In the genomic region with DNA sequence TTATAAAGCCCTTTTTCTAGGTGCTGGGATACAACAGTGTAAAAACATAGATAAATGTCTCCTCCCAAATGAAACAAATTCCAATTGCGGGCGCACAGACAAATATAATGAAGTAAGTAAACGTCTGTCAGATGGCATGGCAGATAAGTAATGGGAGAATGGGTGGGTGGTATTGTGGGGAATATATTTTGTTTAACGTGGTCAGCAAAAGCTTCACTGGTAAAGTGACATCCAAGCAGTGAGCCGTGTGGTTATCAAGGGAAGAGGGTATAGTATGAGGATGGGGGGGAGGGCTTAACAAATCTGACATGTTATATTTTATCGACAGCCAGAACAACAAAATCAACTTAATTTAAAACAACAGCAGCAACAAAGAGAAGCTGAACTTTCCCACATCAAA, we compare ENCODE assay signal across 9 cellular contexts. TPM values are rescaled to one million over a fixed set of nuclear protein-coding genes. Genes with fewer than 3 reads are reported as not detected.
A peak's percentile ranks its signal among the peaks of the same experiment; 100 is the strongest.
DNase-seq lines count a peak whose midpoint lies in the region; ATAC-seq and TF ChIP-seq lines count a peak whose summit lies in the region.
"Had no signal": no experiment of that assay in that cellular context is flagged by ENCODE, and none has a peak within 500 bp of the region (broad histone marks: within the 10 kb centered on the region; RNA-seq: fewer than 3 reads in every experiment).

No MANE protein-coding gene starts in this region.

- ATAC-seq in left lobe of liver (no peak), GM21381 (IDR thresholded peaks at IDR 0.05; ENCODE audit: unreplicated experiment) (no peak)

- H3K9ac ChIP-seq in smooth muscle cell (ENCODE audit: low read depth) = no peak overlapping the region

- peaks cover 17% of the 10 kb centered on the region for H3K36me3 ChIP-seq in effector memory CD4-positive, alpha-beta T cell (ENCODE audit: control insufficient read depth, insufficient read depth, low read length)
- H3K36me3 ChIP-seq in smooth muscle cell (ENCODE audit: low read depth) = no peaks in the 10 kb centered on the region

- no peaks in the 10 kb centered on the region for H3K9me3 ChIP-seq in effector memory CD4-positive, alpha-beta T cell (ENCODE audit: control insufficient read depth, low read length)
- H3K9me3 ChIP-seq in smooth muscle cell (replicated peaks; ENCODE audit: low read depth) = no peaks in the 10 kb centered on the region

- H3K4me1 ChIP-seq in effector memory CD4-positive, alpha-beta T cell (ENCODE audit: control insufficient read depth, insufficient read depth, low read length, poor library complexity, severe bottlenecking) = peaks cover 5% of the 10 kb centered on the region
- peaks cover 6% of the 10 kb centered on the region for H3K4me1 ChIP-seq in smooth muscle cell (ENCODE audit: low read depth)

- H3K4me3 ChIP-seq in effector memory CD4-positive, alpha-beta T cell (ENCODE audit: insufficient read depth, low read depth, low read length, poor library complexity, severe bottlenecking) = peak overlapping the region; percentile 98
- H3K4me3 ChIP-seq in smooth muscle cell = peak overlapping the region; percentile 67

- no peak overlapping the region for H3K27ac ChIP-seq in effector memory CD4-positive, alpha-beta T cell (ENCODE audit: insufficient read depth, low read length, poor library complexity, severe bottlenecking)
- no peak overlapping the region for H3K27ac ChIP-seq in smooth muscle cell (ENCODE audit: low read depth)

- H3K4me2 ChIP-seq in smooth muscle cell = no peak overlapping the region

- DNase-seq in NOMO-1 treated with DMSO at 0.1 percent for 48 hours (lab: John Stamatoyannopoulos, UW; ENCODE audit: unreplicated experiment) (peak; percentile 0), NOMO-1 (lab: John Stamatoyannopoulos, UW; ENCODE audit: unreplicated experiment in 2 of 2) (no peak), RKO (ENCODE audit: low spot score) (peak; percentile 43), smooth muscle cell (lab: John Stamatoyannopoulos, UW; ENCODE audit: unreplicated experiment) (no peak), left lobe of liver (ENCODE audit: low spot score) (no peak), NCI-H2029 treated with DMSO at 0.1 percent for 48 hours (lab: John Stamatoyannopoulos, UW) (no peak)
- no peak for DNase-seq in effector memory CD4-positive, alpha-beta T cell

- H3F3A ChIP-seq in smooth muscle cell (ENCODE audit: low read depth) = no peaks in the 10 kb centered on the region

- H2AFZ ChIP-seq in smooth muscle cell (ENCODE audit: low read depth) = no peak overlapping the region

- no peaks in the 10 kb centered on the region for H3K27me3 ChIP-seq in effector memory CD4-positive, alpha-beta T cell (replicated peaks; ENCODE audit: control insufficient read depth, insufficient read depth, low read length, poor library complexity, severe bottlenecking)
- H3K27me3 ChIP-seq in smooth muscle cell (ENCODE audit: low read depth) = no peaks in the 10 kb centered on the region

- no peaks in the 10 kb centered on the region for H4K20me1 ChIP-seq in smooth muscle cell (ENCODE audit: low read depth)

- WGBS in smooth muscle cell (ENCODE audit: low lambda C conversion rate) = 81% methylated on average over 6 of the region's 6 CpGs

- TF ChIP-seq CTCF in smooth muscle cell (IDR thresholded peaks at IDR 0.05; ENCODE audit: borderline replicate concordance, insufficient read depth, poor library complexity, severe bottlenecking) = no peak

- H3K79me2 ChIP-seq in smooth muscle cell (ENCODE audit: low read depth) = no peaks in the 10 kb centered on the region

RNA-seq across cellular contexts. Expression of a gene that starts 1.2 kb away (rescaled TPM):
- 1.3 and 3.7 TPM in 2 replicates for total RNA-seq in smooth muscle cell
- 1.1 and 3.4 TPM in 2 replicates for polyA plus RNA-seq in smooth muscle cell
- 7.5 TPM for total RNA-seq in left lobe of liver

RNA-seq across cellular contexts. Expression of a gene that starts 31.9 kb away (rescaled TPM):
- total RNA-seq in smooth muscle cell (not detected in 2 replicates), left lobe of liver (not detected)
- polyA plus RNA-seq in smooth muscle cell = not detected in 2 replicates
- polyA plus RNA-seq: esophagus had no signal

Comparison
In these comparisons a context has a peak if more than half of its experiments do, and no peak if none do; other contexts are left out.
1. DNase-seq: peak in NOMO-1 treated with DMSO at 0.1 percent for 48 hours (single experiment) and RKO (single experiment); none in NOMO-1 (0 of 2), effector memory CD4-positive, alpha-beta T cell (0 of 3), smooth muscle cell (single experiment), left lobe of liver (single experiment) and NCI-H2029 treated with DMSO at 0.1 percent for 48 hours (single experiment).